ENCODE assay signal across 19 cellular contexts in the genomic region with DNA sequence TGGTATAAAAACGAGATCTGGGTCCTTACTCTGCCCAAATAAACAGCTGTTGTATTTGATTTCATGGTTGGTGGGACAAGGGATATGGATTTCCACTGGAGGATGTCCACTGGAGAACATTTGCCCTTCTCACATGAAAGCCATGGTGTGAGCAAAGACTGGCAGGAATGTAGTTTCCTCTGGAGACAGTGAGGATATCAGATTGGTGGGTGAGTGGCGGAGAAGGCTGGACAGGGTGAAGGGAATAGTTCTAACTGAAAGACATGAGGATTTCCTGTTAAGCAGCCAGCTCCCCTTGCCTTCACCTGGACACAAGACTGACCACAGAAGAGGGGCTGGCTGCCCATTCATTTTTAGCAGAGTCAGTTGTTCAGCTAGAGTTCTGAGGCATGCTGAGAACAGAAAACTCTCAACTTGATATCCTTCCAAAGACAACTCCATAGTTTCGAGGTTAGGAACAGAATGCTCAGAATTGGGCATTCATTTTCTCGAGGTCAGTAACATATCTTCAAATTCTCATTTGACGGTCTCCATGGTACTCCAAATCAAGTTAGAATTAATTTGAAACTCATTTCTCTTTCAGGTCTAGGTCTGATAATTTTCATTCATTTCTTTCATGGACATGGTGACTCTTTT.
A peak's percentile ranks its signal among the peaks of the same experiment; 100 is the strongest.
DNase-seq lines count a peak whose midpoint lies in the region; ATAC-seq, FAIRE-seq and TF ChIP-seq lines count a peak whose summit lies in the region.
"Had no signal": no experiment of that assay in that cellular context is flagged by ENCODE, and none has a peak within 500 bp of the region (broad histone marks: within the 10 kb centered on the region; RNA-seq: fewer than 3 reads in every experiment).

No MANE protein-coding gene starts in this region.

- H3K4me1 Mint-ChIP-seq in chondrocyte (ENCODE audit: low read depth) (peaks cover 46% of the 10 kb centered on the region), osteocyte (ENCODE audit: unreplicated experiment) (peaks cover 39% of the 10 kb centered on the region)
- H3K4me1 Mint-ChIP-seq: CD14-positive monocyte; CD4-positive, alpha-beta memory T cell had no signal

- no peak for ATAC-seq in GM21723 (IDR thresholded peaks at IDR 0.05; ENCODE audit: unreplicated experiment)
- ATAC-seq in GM18873 (IDR thresholded peaks at IDR 0.05; ENCODE audit: low FRiP score, unreplicated experiment) = no peak
- ATAC-seq: HepG2 had no signal

- no peaks in the 10 kb centered on the region for H3K27me3 Mint-ChIP-seq in chondrocyte (ENCODE audit: low read depth)
- H3K27me3 Mint-ChIP-seq in osteocyte (ENCODE audit: unreplicated experiment) = no peaks in the 10 kb centered on the region
- H3K27me3 Mint-ChIP-seq: CD4-positive, alpha-beta memory T cell had no signal

- H3K9me3 ChIP-seq in tibial artery = no peaks in the 10 kb centered on the region
- H3K9me3 ChIP-seq: BLaER1 had no signal

- intact Hi-C loops in tibial artery (cut with DNase I; ENCODE audit: low total_unique reads) = no loop called here

- H3K36me3 ChIP-seq in tibial artery = no peaks in the 10 kb centered on the region
- H3K36me3 ChIP-seq: BLaER1 had no signal

- H3K27me3 ChIP-seq in tibial artery = no peaks in the 10 kb centered on the region
- H3K27me3 ChIP-seq: BLaER1 had no signal

- no peak overlapping the region for H3K4me3 ChIP-seq in tibial artery
- H3K4me3 ChIP-seq: BLaER1 had no signal

- H3K4me1 ChIP-seq in tibial artery = peaks cover 0 to 35% (median 9%) of the 10 kb centered on the region in 4 donors
- H3K4me1 ChIP-seq: BLaER1 had no signal

- H3K36me3 Mint-ChIP-seq in chondrocyte (ENCODE audit: low read depth) (no peaks in the 10 kb centered on the region), osteocyte (ENCODE audit: unreplicated experiment) (peaks cover 9% of the 10 kb centered on the region)
- H3K36me3 Mint-ChIP-seq: CD14-positive monocyte; CD4-positive, alpha-beta memory T cell had no signal

- H3K27ac ChIP-seq in tibial artery = peak overlapping the region; percentile 43 to 49
- H3K27ac ChIP-seq: BLaER1 had no signal

- peak; percentile 24 for DNase-seq in LHCN-M2 (ENCODE audit: low read depth)
- DNase-seq in chondrocyte (ENCODE audit: low spot score) = no peak
- DNase-seq in osteocyte (ENCODE audit: extremely low spot score, unreplicated experiment) = no peak
- no peak for DNase-seq in tibial artery
- no peak for DNase-seq in urothelium cell line (ENCODE audit: low spot score)
- DNase-seq: 8988T; CD4-positive, alpha-beta memory T cell; DMS153; DMS79; GDM1; GOT3; H7 had no signal

- H3K27ac Mint-ChIP-seq in chondrocyte (ENCODE audit: unreplicated experiment) (peak overlapping the region; percentile 58), osteocyte (ENCODE audit: unreplicated experiment) (peak overlapping the region; percentile 52)
- H3K27ac Mint-ChIP-seq: CD14-positive monocyte; CD4-positive, alpha-beta memory T cell had no signal

- FAIRE-seq in urothelium cell line (lab: Jason Lieb, UNC) = no peak
- FAIRE-seq: GM12892, GM18507, HepG2 had no signal

- peaks cover 6% of the 10 kb centered on the region for H3K9me3 Mint-ChIP-seq in chondrocyte (ENCODE audit: low read depth)
- peaks cover 18% of the 10 kb centered on the region for H3K9me3 Mint-ChIP-seq in osteocyte (ENCODE audit: unreplicated experiment)

- TF ChIP-seq CTCF in chondrocyte (IDR thresholded peaks at IDR 0.05) = no peak
- no peak for TF ChIP-seq CTCF in osteocyte (IDR thresholded peaks at IDR 0.05)
- no peak for TF ChIP-seq CTCF in tibial artery (IDR thresholded peaks at IDR 0.05)

- no peak overlapping the region for H3K4me3 Mint-ChIP-seq in chondrocyte (ENCODE audit: unreplicated experiment)
- no peak overlapping the region for H3K4me3 Mint-ChIP-seq in osteocyte (ENCODE audit: unreplicated experiment)
- H3K4me3 Mint-ChIP-seq: CD14-positive monocyte; CD4-positive, alpha-beta memory T cell had no signal
